ENCODE assay signal across 8 cellular contexts in genomic region chr7:1196421-1196820, GRCh38. TPM values are rescaled to one million over a fixed set of nuclear protein-coding genes. Genes with fewer than 3 reads are reported as not detected.
"Had no signal": no experiment of that assay in that cellular context is flagged by ENCODE, and none has a peak within 500 bp of the region (broad histone marks: within the 10 kb centered on the region; RNA-seq: fewer than 3 reads in every experiment).

No MANE protein-coding gene starts in this region.

RNA-seq across cellular contexts. Expression of gene UNCX, which starts 36.3 kb away (rescaled TPM):
- total RNA-seq: M059J; OCI-LY7; PC-9; Right ventricle myocardium inferior; RPMI7951; SK-MEL-5; T-cell; T-helper 1 cell treated with Interleukin-12 subunit alpha and Interleukin-12 subunit beta and Interleukin-4 antibody, amounts not matched to agents 30 ng/mL and 1 ng/mL, for 36 hours had no signal
